9 cellular contexts compared by ENCODE assay signal in genomic region chr14:93533864-93534263, GRCh38.
DNase-seq lines count a peak whose midpoint lies in the region; ATAC-seq and TF ChIP-seq lines count a peak whose summit lies in the region.
"Had no signal": no experiment of that assay in that cellular context is flagged by ENCODE, and none has a peak within 500 bp of the region (broad histone marks: within the 10 kb centered on the region; RNA-seq: fewer than 3 reads in every experiment).

No MANE protein-coding gene starts in this region.

- H3K9me3 Mint-ChIP-seq in osteocyte (ENCODE audit: unreplicated experiment), result no peaks in the 10 kb centered on the region

- H3K9ac ChIP-seq in MM.1S (ENCODE audit: low read length), result no peak overlapping the region

- ATAC-seq in GM18909 (IDR thresholded peaks at IDR 0.05; ENCODE audit: poor library complexity, unreplicated experiment) (peak; percentile 85), HG02759 (IDR thresholded peaks at IDR 0.05; ENCODE audit: unreplicated experiment) (peak; percentile 81), mucosa of descending colon (peak; percentile 54)
- ATAC-seq: stimulated activated naive CD8-positive, alpha-beta T cell treated with anti-CD3 and anti-CD28 coated beads, Interleukin-15, Interleukin-2, amounts not matched to agents 100 U/mL and 50 U/mL, for 24 hours had no signal

- H4K20me1 ChIP-seq in hepatocyte (ENCODE audit: insufficient read depth, poor library complexity, severe bottlenecking) (no peaks in the 10 kb centered on the region), MM.1S (ENCODE audit: insufficient read depth, low read length) (no peaks in the 10 kb centered on the region)

- no peaks in the 10 kb centered on the region for H3F3A ChIP-seq in MM.1S (ENCODE audit: insufficient read depth, low read length)

- no peaks in the 10 kb centered on the region for H3K4me1 ChIP-seq in mucosa of descending colon (ENCODE audit: low read depth)
- no peaks in the 10 kb centered on the region for H3K4me1 ChIP-seq in hepatocyte (ENCODE audit: insufficient read depth)
- H3K4me1 ChIP-seq in MM.1S (ENCODE audit: low read length), result no peaks in the 10 kb centered on the region

- TF ChIP-seq CTCF in NB4 (IDR thresholded peaks at IDR 0.05; ENCODE audit: low read depth, low read length), result no peak
- no peak for TF ChIP-seq CTCF in mucosa of descending colon (IDR thresholded peaks at IDR 0.05)
- TF ChIP-seq CTCF in hepatocyte (IDR thresholded peaks at IDR 0.05; ENCODE audit: poor library complexity), result no peak
- no peak for TF ChIP-seq CTCF in MM.1S (IDR thresholded peaks at IDR 0.05; ENCODE audit: low read length)
- no peak for TF ChIP-seq CTCF in osteocyte (IDR thresholded peaks at IDR 0.05)

- H3K79me2 ChIP-seq in hepatocyte (no peaks in the 10 kb centered on the region), MM.1S (ENCODE audit: low read length) (no peaks in the 10 kb centered on the region)

- no peak overlapping the region for H3K4me2 ChIP-seq in hepatocyte
- H3K4me2 ChIP-seq in MM.1S (ENCODE audit: low read depth, low read length), result no peak overlapping the region

- H3K36me3 Mint-ChIP-seq in osteocyte (ENCODE audit: unreplicated experiment), result no peaks in the 10 kb centered on the region

- no peak overlapping the region for H3K4me3 ChIP-seq in NB4 (ENCODE audit: low read depth, low read length)
- H3K4me3 ChIP-seq in mucosa of descending colon, result no peak overlapping the region
- H3K4me3 ChIP-seq in hepatocyte, result no peak overlapping the region
- no peak overlapping the region for H3K4me3 ChIP-seq in MM.1S (ENCODE audit: low read length)

- intact Hi-C loops in mucosa of descending colon (cut with DNase I, micrococcal nuclease), result no loop called here

- H3K9me2 ChIP-seq in hepatocyte (replicated peaks; ENCODE audit: insufficient read depth), result no peaks in the 10 kb centered on the region
- no peaks in the 10 kb centered on the region for H3K9me2 ChIP-seq in MM.1S (replicated peaks; ENCODE audit: insufficient read depth, low read length)

- no peaks in the 10 kb centered on the region for H3K4me1 Mint-ChIP-seq in osteocyte (ENCODE audit: unreplicated experiment)

- no peak overlapping the region for H3K27ac Mint-ChIP-seq in osteocyte (ENCODE audit: unreplicated experiment)

- H3K27me3 ChIP-seq in hepatocyte, result no peaks in the 10 kb centered on the region
- no peaks in the 10 kb centered on the region for H3K27me3 ChIP-seq in MM.1S (replicated peaks; ENCODE audit: insufficient read depth, low read length)

- H3K4me3 Mint-ChIP-seq in osteocyte (ENCODE audit: unreplicated experiment), result no peak overlapping the region

- no peaks in the 10 kb centered on the region for H3K27me3 Mint-ChIP-seq in osteocyte (ENCODE audit: unreplicated experiment)

- H3K36me3 ChIP-seq in mucosa of descending colon (ENCODE audit: low read depth) (no peaks in the 10 kb centered on the region), hepatocyte (replicated peaks; ENCODE audit: insufficient read depth, low read depth) (no peaks in the 10 kb centered on the region), MM.1S (replicated peaks; ENCODE audit: insufficient read depth, low read length) (no peaks in the 10 kb centered on the region)

- H2AFZ ChIP-seq in hepatocyte, result no peak overlapping the region
- H2AFZ ChIP-seq in MM.1S (ENCODE audit: low read length), result no peak overlapping the region

- DNase-seq in NB4 (ENCODE audit: low read depth) (peak; percentile 61), mucosa of descending colon (no peak), hepatocyte (ENCODE audit: low spot score) (no peak), MM.1S (no peak), D341Med (ENCODE audit: low spot score) (no peak), osteocyte (ENCODE audit: extremely low spot score, unreplicated experiment) (no peak)
- DNase-seq: stimulated activated naive CD8-positive, alpha-beta T cell treated with anti-CD3 and anti-CD28 coated beads, Interleukin-15, Interleukin-2, amounts not matched to agents 100 U/mL and 50 U/mL, for 24 hours had no signal

- no peak overlapping the region for H3K27ac ChIP-seq in hepatocyte
- H3K27ac ChIP-seq in MM.1S (ENCODE audit: low read length), result no peak overlapping the region

- no peak for TF ChIP-seq POLR2A in NB4 (IDR thresholded peaks at IDR 0.05; ENCODE audit: extremely low read depth, insufficient read length)

- H3K9me3 ChIP-seq in mucosa of descending colon, result no peaks in the 10 kb centered on the region
- H3K9me3 ChIP-seq in hepatocyte (ENCODE audit: low read depth), result no peaks in the 10 kb centered on the region
- no peaks in the 10 kb centered on the region for H3K9me3 ChIP-seq in MM.1S (replicated peaks; ENCODE audit: insufficient read depth, low read length)
